In genomic region chr9:109968702-109969450, GRCh38 we compare ENCODE assay signal across 8 cellular contexts.
A peak's percentile ranks its signal among the peaks of the same experiment; 100 is the strongest.
DNase-seq lines count a peak whose midpoint lies in the region; ATAC-seq and TF ChIP-seq lines count a peak whose summit lies in the region.

No MANE protein-coding gene starts in this region.

- H3K36me3 ChIP-seq in WERI-Rb-1 (no peaks in the 10 kb centered on the region), vagina (no peaks in the 10 kb centered on the region)

- DNase-seq in ACHN, result peak; percentile 20
- DNase-seq in GM13976 (ENCODE audit: low spot score), result no peak
- DNase-seq in WERI-Rb-1, result peak; percentile 36
- DNase-seq in iPS DF 4.7 (ENCODE audit: extremely low read depth, low spot score), result peak; percentile 9
- no peak for DNase-seq in NCI-H1048 (lab: John Stamatoyannopoulos, UW)
- no peak for DNase-seq in vagina (ENCODE audit: extremely low spot score in 2 of 2)
- DNase-seq in NCI-H2107 treated with DMSO at 0.1 percent for 48 hours (lab: John Stamatoyannopoulos, UW; ENCODE audit: unreplicated experiment), result no peak

- H3K4me3 ChIP-seq in WERI-Rb-1 (ENCODE audit: low read depth, low read length), result no peak overlapping the region
- no peak overlapping the region for H3K4me3 ChIP-seq in vagina

- H3K27ac ChIP-seq in WERI-Rb-1 (no peak overlapping the region), vagina (no peak overlapping the region)

- no peak for TF ChIP-seq POLR2A in vagina (IDR thresholded peaks at IDR 0.05)

- ATAC-seq in HG02884 (IDR thresholded peaks at IDR 0.05; ENCODE audit: unreplicated experiment), result no peak

- intact Hi-C loops in vagina (cut with DNase I), result no loop called here

- no peaks in the 10 kb centered on the region for H3K27me3 ChIP-seq in WERI-Rb-1 (ENCODE audit: insufficient read depth, low read depth, severe bottlenecking)
- H3K27me3 ChIP-seq in vagina, result no peaks in the 10 kb centered on the region

- H3K4me1 ChIP-seq in vagina, result no peaks in the 10 kb centered on the region

- H3K9me3 ChIP-seq in WERI-Rb-1 (ENCODE audit: severe bottlenecking), result no peaks in the 10 kb centered on the region
- H3K9me3 ChIP-seq in vagina, result no peaks in the 10 kb centered on the region

- TF ChIP-seq CTCF in GM13976 (IDR thresholded peaks at IDR 0.05; ENCODE audit: borderline replicate concordance, control extremely low read depth, extremely low read depth, insufficient read depth, missing control alignments) (peak; percentile 33), WERI-Rb-1 (IDR thresholded peaks at IDR 0.05; ENCODE audit: low read depth, low read length) (peak; percentile 55; the same call in 1 of the 2 replicates), vagina (IDR thresholded peaks at IDR 0.05) (no peak)

- in situ Hi-C loops in ACHN (cut with HindIII; ENCODE audit: low pct_ligation_motif_present, low pct_unique_long_range_greater_than_20kb, low sequenced_read_pairs) (no loop called here), GM13976 (cut with MboI; ENCODE audit: low sequenced_read_pairs, unreplicated experiment) (loop anchor here (10.0 kb wide), 1 partner anchor 86 kb away; no protein-coding TSS in a partner anchor)

Comparison
In these comparisons a context has a peak if more than half of its experiments do, and no peak if none do; other contexts are left out.
1. DNase-seq: peak in ACHN (single experiment), WERI-Rb-1 (single experiment) and iPS DF 4.7 (single experiment); none in GM13976 (single experiment), NCI-H1048 (single experiment), vagina (0 of 2) and NCI-H2107 treated with DMSO at 0.1 percent for 48 hours (single experiment).
2. CTCF ChIP-seq: peak in GM13976 (single experiment) and WERI-Rb-1 (single experiment); none in vagina (0 of 3).